In genomic region chr2:218508299-218508698, GRCh38 we compare ENCODE assay signal across 29 cellular contexts. TPM values are rescaled to one million over a fixed set of nuclear protein-coding genes. Genes with fewer than 3 reads are reported as not detected.
A peak's percentile ranks its signal among the peaks of the same experiment; 100 is the strongest.
DNase-seq lines count a peak whose midpoint lies in the region; ATAC-seq and TF ChIP-seq lines count a peak whose summit lies in the region.
"Had no signal": no experiment of that assay in that cellular context is flagged by ENCODE, and none has a peak within 500 bp of the region (broad histone marks: within the 10 kb centered on the region; RNA-seq: fewer than 3 reads in every experiment).

No MANE protein-coding gene starts in this region.

- DNase-seq in activated T-cell treated with anti-CD3 and anti-CD28 coated beads, Interleukin-2, amount 50 U/mL, for 72 hours: no peak
- no peak for DNase-seq in activated T-cell treated with anti-CD3 and anti-CD28 coated beads, Interleukin-2, amount 50 U/mL, for 1 hour
- DNase-seq in MM.1S (no peak), memory B cell (ENCODE audit: low spot score in 2 of 2) (no peak), BE2C (no peak), trophoblast cell (no peak)
- DNase-seq: activated CD4-positive, CD25-positive, alpha-beta regulatory T cell; activated naive CD4-positive, alpha-beta T cell; activated T-cell treated with anti-CD3 and anti-CD28 coated beads, Interleukin-2, amount 50 U/mL, for 4 hours; CD4-positive, alpha-beta memory T cell; central memory CD4-positive, alpha-beta T cell; erythroblast; H7; immature natural killer cell; IMR-90; left colon; mammary epithelial cell; NCI-H1048; NCI-H2171; NCI-H510A treated with DMSO at 0.1 percent for 48 hours; PC-3; stimulated activated CD4-positive, alpha-beta T cell treated with anti-CD3 and anti-CD28 coated beads, Interleukin-4, amount 100 ng/mL, for 4 hours; T-cell had no signal

- H3K79me1 ChIP-seq in trophoblast cell (ENCODE audit: low read length): no peaks in the 10 kb centered on the region

- H3K36me3 ChIP-seq in MM.1S (replicated peaks; ENCODE audit: insufficient read depth, low read length) (no peaks in the 10 kb centered on the region), BE2C (no peaks in the 10 kb centered on the region), trophoblast cell (ENCODE audit: control insufficient read depth in 1 of 2, insufficient read depth in 2 of 2, low read length in 2 of 2) (peaks cover 0 to 5% of the 10 kb centered on the region in 2 experiments)

- no peaks in the 10 kb centered on the region for H3K27me3 Mint-ChIP-seq in activated T-cell treated with anti-CD3 and anti-CD28 coated beads, Interleukin-2, amount 50 U/mL, for 72 hours (ENCODE audit: low read depth)
- no peaks in the 10 kb centered on the region for H3K27me3 Mint-ChIP-seq in memory B cell
- H3K27me3 Mint-ChIP-seq: CD4-positive, alpha-beta memory T cell; dendritic cell treated with granulocyte-macrophage colony-stimulating factor and Interleukin-4, amounts not matched to agents 40 ng/mL and 50 ng/mL, for 4 days; T-cell had no signal

- peak overlapping the region; percentile 6 for H3K27ac Mint-ChIP-seq in activated T-cell treated with anti-CD3 and anti-CD28 coated beads, Interleukin-2, amount 50 U/mL, for 72 hours
- peak overlapping the region; percentile 19 for H3K27ac Mint-ChIP-seq in memory B cell
- H3K27ac Mint-ChIP-seq: dendritic cell treated with granulocyte-macrophage colony-stimulating factor and Interleukin-4, amounts not matched to agents 40 ng/mL and 50 ng/mL, for 4 days; nephron; stimulated activated effector memory CD8-positive, alpha-beta T cell treated with anti-CD3 and anti-CD28 coated beads, Interleukin-12 subunit alpha, Interleukin-12 subunit beta, amount 100 ng/mL, for 72 hours; T-cell had no signal

- no peak overlapping the region for H3K18ac ChIP-seq in trophoblast cell (ENCODE audit: low read length)

- H3K27ac ChIP-seq in MM.1S (ENCODE audit: low read length) (peak overlapping the region; percentile 47; the same call in 1 of the 2 replicates), trophoblast cell (ENCODE audit: low read depth, low read length) (no peak overlapping the region)
- H3K27ac ChIP-seq: tibial nerve had no signal

- no peak overlapping the region for H4K12ac ChIP-seq in trophoblast cell (ENCODE audit: low read depth, low read length)

- no peak overlapping the region for H2BK120ac ChIP-seq in trophoblast cell (ENCODE audit: insufficient read depth, low read length, poor library complexity)

- H2BK5ac ChIP-seq in trophoblast cell (ENCODE audit: low read depth, low read length, poor library complexity): no peak overlapping the region

- H3K23ac ChIP-seq in trophoblast cell (ENCODE audit: low read length): no peak overlapping the region

- no peaks in the 10 kb centered on the region for H4K20me1 ChIP-seq in MM.1S (ENCODE audit: insufficient read depth, low read length)

- no peaks in the 10 kb centered on the region for H3K27me3 ChIP-seq in MM.1S (replicated peaks; ENCODE audit: insufficient read depth, low read length)
- H3K27me3 ChIP-seq in BE2C: no peaks in the 10 kb centered on the region
- no peaks in the 10 kb centered on the region for H3K27me3 ChIP-seq in trophoblast cell (ENCODE audit: insufficient read depth, low read length)
- H3K27me3 ChIP-seq: tibial nerve had no signal

- no peak overlapping the region for H4K91ac ChIP-seq in trophoblast cell (ENCODE audit: low read depth, low read length)

- H3K9ac ChIP-seq in MM.1S (ENCODE audit: low read length): peak overlapping the region; percentile 16; the same call in 1 of the 2 replicates
- no peak overlapping the region for H3K9ac ChIP-seq in trophoblast cell (ENCODE audit: low read length)

- no peaks in the 10 kb centered on the region for H3K9me3 Mint-ChIP-seq in activated T-cell treated with anti-CD3 and anti-CD28 coated beads, Interleukin-2, amount 50 U/mL, for 72 hours
- no peaks in the 10 kb centered on the region for H3K9me3 Mint-ChIP-seq in memory B cell
- H3K9me3 Mint-ChIP-seq: activated T-cell treated with anti-CD3 and anti-CD28 coated beads, Interleukin-2, amount 50 U/mL, for 4 hours; CD4-positive, alpha-beta memory T cell; dendritic cell treated with granulocyte-macrophage colony-stimulating factor and Interleukin-4, amounts not matched to agents 40 ng/mL and 50 ng/mL, for 4 days; immature natural killer cell; nephron; stimulated activated effector memory CD8-positive, alpha-beta T cell treated with anti-CD3 and anti-CD28 coated beads, Interleukin-12 subunit alpha, Interleukin-12 subunit beta, amount 100 ng/mL, for 72 hours; T-cell had no signal

- TF ChIP-seq CTCF in MM.1S (IDR thresholded peaks at IDR 0.05; ENCODE audit: low read length) (no peak), BE2C (IDR thresholded peaks at IDR 0.05; ENCODE audit: low read depth, low read length) (no peak)

- no peak overlapping the region for H2AK5ac ChIP-seq in trophoblast cell (ENCODE audit: low read length)

- H3K79me2 ChIP-seq in MM.1S (ENCODE audit: low read length) (peaks cover 29% of the 10 kb centered on the region), trophoblast cell (ENCODE audit: control insufficient read depth, insufficient read depth, low read length, poor library complexity) (no peaks in the 10 kb centered on the region)

- peaks cover 24% of the 10 kb centered on the region for H3K4me1 ChIP-seq in MM.1S (ENCODE audit: low read length)
- no peaks in the 10 kb centered on the region for H3K4me1 ChIP-seq in BE2C
- H3K4me1 ChIP-seq in trophoblast cell (ENCODE audit: control insufficient read depth in 1 of 2, insufficient read depth in 2 of 2, low read length in 2 of 2): no peaks in the 10 kb centered on the region
- H3K4me1 ChIP-seq: tibial nerve had no signal

- no peaks in the 10 kb centered on the region for H3K9me2 ChIP-seq in MM.1S (replicated peaks; ENCODE audit: insufficient read depth, low read length)

- no peaks in the 10 kb centered on the region for H3K9me3 ChIP-seq in MM.1S (replicated peaks; ENCODE audit: insufficient read depth, low read length)
- no peaks in the 10 kb centered on the region for H3K9me3 ChIP-seq in BE2C
- peaks cover 1% of the 10 kb centered on the region for H3K9me3 ChIP-seq in trophoblast cell (ENCODE audit: insufficient read depth, low read depth, low read length)
- H3K9me3 ChIP-seq: tibial nerve had no signal

- no peak overlapping the region for H3K4me3 Mint-ChIP-seq in activated T-cell treated with anti-CD3 and anti-CD28 coated beads, Interleukin-2, amount 50 U/mL, for 72 hours
- H3K4me3 Mint-ChIP-seq in memory B cell: no peak overlapping the region
- H3K4me3 Mint-ChIP-seq: activated T-cell treated with anti-CD3 and anti-CD28 coated beads, Interleukin-2, amount 50 U/mL, for 4 hours; CD4-positive, alpha-beta memory T cell; dendritic cell treated with granulocyte-macrophage colony-stimulating factor and Interleukin-4, amounts not matched to agents 40 ng/mL and 50 ng/mL, for 4 days; immature natural killer cell; nephron; stimulated activated effector memory CD8-positive, alpha-beta T cell treated with anti-CD3 and anti-CD28 coated beads, Interleukin-12 subunit alpha, Interleukin-12 subunit beta, amount 100 ng/mL, for 72 hours; T-cell had no signal

- no peak overlapping the region for H3K14ac ChIP-seq in trophoblast cell (ENCODE audit: low read length)

- no peaks in the 10 kb centered on the region for H3K4me1 Mint-ChIP-seq in activated T-cell treated with anti-CD3 and anti-CD28 coated beads, Interleukin-2, amount 50 U/mL, for 72 hours (ENCODE audit: low read depth)
- H3K4me1 Mint-ChIP-seq in memory B cell: no peaks in the 10 kb centered on the region
- H3K4me1 Mint-ChIP-seq: immature natural killer cell, nephron, T-cell had no signal

- H2AFZ ChIP-seq in MM.1S (ENCODE audit: low read length): no peak overlapping the region
- no peak overlapping the region for H2AFZ ChIP-seq in trophoblast cell (ENCODE audit: insufficient read depth, low read length, poor library complexity)

- H3K36me3 Mint-ChIP-seq in activated T-cell treated with anti-CD3 and anti-CD28 coated beads, Interleukin-2, amount 50 U/mL, for 72 hours (ENCODE audit: insufficient read depth in 2 of 2): peaks cover 8 to 30% of the 10 kb centered on the region in 2 donors
- peaks cover 21% of the 10 kb centered on the region for H3K36me3 Mint-ChIP-seq in memory B cell

- H2BK12ac ChIP-seq in trophoblast cell (ENCODE audit: low read length): no peak overlapping the region

- no peak overlapping the region for H3K4ac ChIP-seq in trophoblast cell (ENCODE audit: low read depth, low read length)

- peaks cover 12% of the 10 kb centered on the region for H3F3A ChIP-seq in MM.1S (ENCODE audit: insufficient read depth, low read length)

- no peak for ATAC-seq in activated T-cell treated with anti-CD3 and anti-CD28 coated beads, Interleukin-2, amount 50 U/mL, for 72 hours (replicated peaks in 1 of 2)
- peak; percentile 51 for ATAC-seq in GM19463 (IDR thresholded peaks at IDR 0.05; ENCODE audit: unreplicated experiment)
- no peak for ATAC-seq in memory B cell (ENCODE audit: low read depth)
- ATAC-seq in HG02571 (IDR thresholded peaks at IDR 0.05; ENCODE audit: unreplicated experiment): no peak
- ATAC-seq: activated T-cell treated with anti-CD3 and anti-CD28 coated beads, Interleukin-2, amount 50 U/mL, for 4 hours; left colon; PC-3; stimulated activated effector memory CD8-positive, alpha-beta T cell treated with anti-CD3 and anti-CD28 coated beads, Interleukin-12 subunit alpha, Interleukin-12 subunit beta, amount 100 ng/mL, for 72 hours; T-cell had no signal

- H3K4me2 ChIP-seq in MM.1S (ENCODE audit: low read depth, low read length): peak overlapping the region; percentile 43
- H3K4me2 ChIP-seq in trophoblast cell (ENCODE audit: low read length): no peak overlapping the region

- H4K8ac ChIP-seq in trophoblast cell (ENCODE audit: low read depth, low read length): no peak overlapping the region

- 0 out of 2 replicates have a peak overlapping the region, but pooled peaks have one; percentile 1 for H3K4me3 ChIP-seq in MM.1S (ENCODE audit: low read length)
- no peak overlapping the region for H3K4me3 ChIP-seq in BE2C (ENCODE audit: low read depth, low read length)
- no peak overlapping the region for H3K4me3 ChIP-seq in trophoblast cell (ENCODE audit: low read depth, low read length)
- H3K4me3 ChIP-seq: tibial nerve had no signal

RNA-seq across cellular contexts. Expression of gene USP37, which starts 59.9 kb away (rescaled TPM):
- 10 to 100 TPM; 31.6 to 35.3 TPM for total RNA-seq in activated T-cell treated with anti-CD3 and anti-CD28 coated beads, Interleukin-2, amount 50 U/mL, for 72 hours
- polyA plus RNA-seq in BE2C (2012; ENCODE audit: insufficient read depth, insufficient read length, low read depth): 4.5 TPM
- polyA plus RNA-seq in trophoblast cell (2013): 6.5 and 6.9 TPM in 2 replicates
